12 cellular contexts compared by ENCODE assay signal in the genomic region with DNA sequence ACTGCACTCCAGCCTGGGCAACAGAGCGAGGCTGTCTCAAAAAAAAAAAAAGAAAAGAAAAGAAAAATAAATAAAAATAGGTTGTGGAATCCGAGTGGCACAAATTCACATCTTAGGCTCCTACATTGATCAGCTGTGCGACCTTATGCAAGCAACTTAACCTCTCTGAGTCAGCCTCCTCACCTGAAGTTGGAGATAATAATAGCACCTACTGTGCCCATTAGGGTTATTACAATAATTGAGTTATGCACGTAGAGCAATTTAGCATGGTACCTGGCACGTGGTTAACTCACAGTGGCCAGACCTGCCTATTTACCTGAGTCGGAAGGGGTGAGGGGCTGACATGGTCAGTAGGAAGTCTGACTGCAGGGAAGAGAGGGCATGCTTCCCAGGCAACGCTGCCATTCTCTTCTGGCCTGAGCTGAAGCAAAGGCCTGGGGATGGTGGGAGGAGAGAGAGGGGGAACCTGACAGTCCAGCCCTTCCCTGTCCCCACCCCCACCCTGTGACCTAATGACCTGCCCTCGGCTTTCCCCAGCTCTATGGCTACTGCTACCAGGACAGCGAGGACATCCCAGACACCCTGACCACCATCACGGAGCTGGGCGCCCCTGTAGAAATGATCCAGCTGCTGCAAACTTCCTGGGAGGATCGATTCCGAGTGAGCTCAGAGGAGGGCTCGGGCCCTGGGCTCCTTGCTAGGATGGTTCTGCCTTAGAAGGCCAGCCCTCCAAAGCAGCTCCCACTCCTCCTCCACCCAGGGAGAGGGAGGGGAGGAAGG. TPM values are rescaled to one million over a fixed set of nuclear protein-coding genes. Genes with fewer than 3 reads are reported as not detected.
DNase-seq lines count a peak whose midpoint lies in the region; ATAC-seq and TF ChIP-seq lines count a peak whose summit lies in the region.
"Had no signal": no experiment of that assay in that cellular context is flagged by ENCODE, and none has a peak within 500 bp of the region (broad histone marks: within the 10 kb centered on the region; RNA-seq: fewer than 3 reads in every experiment).

No MANE protein-coding gene starts in this region.

- no peak overlapping the region for H2AFZ ChIP-seq in H9 (ENCODE audit: low read length)

- no peak overlapping the region for H3K4me3 Mint-ChIP-seq in H9
- no peak overlapping the region for H3K4me3 Mint-ChIP-seq in activated T-helper 2 cell treated with anti-CD3 and anti-CD28 coated beads, Interferon-gamma antibody, Interleukin-2, Interleukin-4, amounts not matched to agents 10 μg/mL and 5 μg/mL and 100 μg/mL, durations not matched to agents 14 hours and 24 hours and 36 hours (ENCODE audit: low read depth)
- no peak overlapping the region for H3K4me3 Mint-ChIP-seq in activated T-cell treated with anti-CD3 and anti-CD28 coated beads, Interleukin-2, amount 50 U/mL, for 4 hours

- no peak overlapping the region for H3K27ac ChIP-seq in H9 (ENCODE audit: insufficient read length, low read depth, low read length)
- peak overlapping the region; percentile 76 for H3K27ac ChIP-seq in duodenal mucosa (ENCODE audit: low read depth, low read length)
- peak overlapping the region; percentile 33 to 78 for H3K27ac ChIP-seq in left lung
- H3K27ac ChIP-seq in sigmoid colon: peak overlapping the region; percentile 96 to 99 (median 96)

- no peak overlapping the region for H2BK120ac ChIP-seq in H9 (ENCODE audit: low read depth, low read length, poor library complexity, severe bottlenecking)

- no peak overlapping the region for H3K14ac ChIP-seq in H9 (ENCODE audit: insufficient read depth, low read length)

- H3T11ph ChIP-seq in H9 (ENCODE audit: low read length): no peak overlapping the region

- H3K9ac ChIP-seq in H9 (ENCODE audit: extremely low read depth, insufficient read length, low read length): no peak overlapping the region
- peak overlapping the region; percentile 43 to 54 for H3K9ac ChIP-seq in duodenal mucosa (ENCODE audit: low read depth in 1 of 2, low read length in 2 of 2)

- H4K20me1 ChIP-seq in H9 (ENCODE audit: control insufficient read depth, insufficient read depth, insufficient read length): no peaks in the 10 kb centered on the region

- no peak overlapping the region for H2BK12ac ChIP-seq in H9 (ENCODE audit: insufficient read length, low read depth, low read length)

- peak; percentile 47 for ATAC-seq in left lung
- no peak for ATAC-seq in HG03565 (IDR thresholded peaks at IDR 0.05; ENCODE audit: unreplicated experiment)
- ATAC-seq in activated T-cell treated with anti-CD3 and anti-CD28 coated beads, Interleukin-2, amount 50 U/mL, for 4 hours: no peak

- H3K4me1 Mint-ChIP-seq in H9: peaks cover 54 to 57% of the 10 kb centered on the region in 2 experiments
- no peaks in the 10 kb centered on the region for H3K4me1 Mint-ChIP-seq in activated T-helper 2 cell treated with anti-CD3 and anti-CD28 coated beads, Interferon-gamma antibody, Interleukin-2, Interleukin-4, amounts not matched to agents 10 μg/mL and 5 μg/mL and 100 μg/mL, durations not matched to agents 14 hours and 24 hours and 36 hours (ENCODE audit: low read depth)
- H3K4me1 Mint-ChIP-seq in activated T-cell treated with anti-CD3 and anti-CD28 coated beads, Interleukin-2, amount 50 U/mL, for 4 hours (ENCODE audit: low read depth): no peaks in the 10 kb centered on the region

- peaks cover 6% of the 10 kb centered on the region for H3K23me2 ChIP-seq in H9 (ENCODE audit: insufficient read length, low read depth, low read length, poor library complexity, severe bottlenecking)

- H3K18ac ChIP-seq in H9 (ENCODE audit: insufficient read length, low read depth, low read length): no peak overlapping the region

- no peaks in the 10 kb centered on the region for H3K9me3 ChIP-seq in H9 (ENCODE audit: control insufficient read depth, low read depth, low read length)
- H3K9me3 ChIP-seq in duodenal mucosa (ENCODE audit: control insufficient read depth in 1 of 2, low read length in 2 of 2): no peaks in the 10 kb centered on the region
- no peaks in the 10 kb centered on the region for H3K9me3 ChIP-seq in left lung
- H3K9me3 ChIP-seq in sigmoid colon: no peaks in the 10 kb centered on the region
- H3K9me3 ChIP-seq: BE2C had no signal

- TF ChIP-seq EP300 in sigmoid colon (IDR thresholded peaks at IDR 0.05): no peak

- no peak for DNase-seq in H9
- DNase-seq in left lung: peak in 1 of 2 donors; percentile 61
- DNase-seq in sigmoid colon: no peak
- DNase-seq in H4 (ENCODE audit: low spot score): no peak
- DNase-seq in activated T-helper 2 cell treated with anti-CD3 and anti-CD28 coated beads, Interferon-gamma antibody, Interleukin-2, Interleukin-4, amounts not matched to agents 10 μg/mL and 5 μg/mL and 100 μg/mL, durations not matched to agents 14 hours and 24 hours and 36 hours (ENCODE audit: low spot score): no peak
- no peak for DNase-seq in activated T-cell treated with anti-CD3 and anti-CD28 coated beads, Interleukin-2, amount 50 U/mL, for 4 hours
- DNase-seq: activated T-cell treated with anti-CD3 and anti-CD28 coated beads, Interleukin-2, amount 50 U/mL, for 1 hour; BE2C; GDM1; NCI-H2029 had no signal

- no peak overlapping the region for H2BK15ac ChIP-seq in H9 (ENCODE audit: low read depth, low read length)

- no peak for TF ChIP-seq CTCF in H9 (conservative IDR thresholded peaks at IDR 0.05)
- no peak for TF ChIP-seq CTCF in left lung (IDR thresholded peaks at IDR 0.05)
- no peak for TF ChIP-seq CTCF in sigmoid colon (IDR thresholded peaks at IDR 0.05)

- no peak overlapping the region for H2BK5ac ChIP-seq in H9 (ENCODE audit: insufficient read length, low read length)

- peak; percentile 13 to 17 for TF ChIP-seq POLR2A in sigmoid colon (IDR thresholded peaks at IDR 0.05)

- H3K4me1 ChIP-seq in H9 (ENCODE audit: insufficient read depth, low read length) (peaks cover 2% of the 10 kb centered on the region; the same call in 1 of the 2 replicates), duodenal mucosa (ENCODE audit: control insufficient read depth in 1 of 2, insufficient read depth in 2 of 2, low read length in 2 of 2) (peaks cover 70 to 85% of the 10 kb centered on the region in 2 donors), left lung (peaks cover 0 to 2% of the 10 kb centered on the region in 2 donors), sigmoid colon (peaks cover 0 to 76% (median 74%) of the 10 kb centered on the region in 4 donors)
- H3K4me1 ChIP-seq: BE2C had no signal

- no peak overlapping the region for H3K4ac ChIP-seq in H9 (ENCODE audit: low read depth, low read length)

- WGBS in H9 (ENCODE audit: extremely low coverage, insufficient read length, low lambda C conversion rate): no CpG with 5 or more reads among the region's 14 CpGs
- 18 to 53% methylated on average over 14 of the region's 14 CpGs for WGBS in sigmoid colon, 2 donors

- H3K4me2 ChIP-seq in H9 (ENCODE audit: insufficient read depth, insufficient read length, low read length): no peak overlapping the region

- no peak overlapping the region for H4K8ac ChIP-seq in H9 (replicated peaks; ENCODE audit: insufficient read length, low read depth, low read length)

- H3K36me3 Mint-ChIP-seq in H9 (ENCODE audit: insufficient read depth in 1 of 3, low read depth in 3 of 3): peaks cover 18 to 82% (median 70%) of the 10 kb centered on the region in 3 experiments; a peak in 6 of 7 replicates
- H3K36me3 Mint-ChIP-seq in activated T-helper 2 cell treated with anti-CD3 and anti-CD28 coated beads, Interferon-gamma antibody, Interleukin-2, Interleukin-4, amounts not matched to agents 10 μg/mL and 5 μg/mL and 100 μg/mL, durations not matched to agents 14 hours and 24 hours and 36 hours (ENCODE audit: low read depth): no peaks in the 10 kb centered on the region
- no peaks in the 10 kb centered on the region for H3K36me3 Mint-ChIP-seq in activated T-cell treated with anti-CD3 and anti-CD28 coated beads, Interleukin-2, amount 50 U/mL, for 4 hours (ENCODE audit: insufficient read depth)

- peaks cover 11% of the 10 kb centered on the region; the same call in 1 of the 2 replicates for H3K27me3 ChIP-seq in H9 (ENCODE audit: insufficient read depth, low read length)
- H3K27me3 ChIP-seq in duodenal mucosa (ENCODE audit: control insufficient read depth in 1 of 2, insufficient read depth in 2 of 2, low read length in 2 of 2): no peaks in the 10 kb centered on the region
- H3K27me3 ChIP-seq in left lung: peaks cover 0 to 27% of the 10 kb centered on the region in 2 donors
- no peaks in the 10 kb centered on the region for H3K27me3 ChIP-seq in sigmoid colon
- H3K27me3 ChIP-seq: BE2C had no signal

- no peaks in the 10 kb centered on the region for H3K9me3 Mint-ChIP-seq in H9
- H3K9me3 Mint-ChIP-seq in activated T-helper 2 cell treated with anti-CD3 and anti-CD28 coated beads, Interferon-gamma antibody, Interleukin-2, Interleukin-4, amounts not matched to agents 10 μg/mL and 5 μg/mL and 100 μg/mL, durations not matched to agents 14 hours and 24 hours and 36 hours: no peaks in the 10 kb centered on the region
- H3K9me3 Mint-ChIP-seq in activated T-cell treated with anti-CD3 and anti-CD28 coated beads, Interleukin-2, amount 50 U/mL, for 4 hours: no peaks in the 10 kb centered on the region

- no peak overlapping the region for H4K91ac ChIP-seq in H9 (ENCODE audit: insufficient read length, low read depth, low read length)

- H3K79me2 ChIP-seq in H9 (ENCODE audit: insufficient read depth, low read length): no peaks in the 10 kb centered on the region

- intact Hi-C loops in left lung (cut with DNase I) (no loop called here), sigmoid colon (cut with DNase I) (loop anchor here (5.0 kb wide), 1 partner anchor 1931 kb away; no protein-coding TSS in a partner anchor)
- intact Hi-C loops in activated T-helper 2 cell treated with anti-CD3 and anti-CD28 coated beads, Interferon-gamma antibody, Interleukin-2, Interleukin-4, amounts not matched to agents 10 μg/mL and 5 μg/mL and 100 μg/mL, durations not matched to agents 14 hours and 24 hours and 36 hours (cut with micrococcal nuclease): no loop called here

- peaks cover 11 to 15% of the 10 kb centered on the region in 2 donors for H3K36me3 ChIP-seq in duodenal mucosa (ENCODE audit: control insufficient read depth in 1 of 2, insufficient read depth in 2 of 2, low read length in 2 of 2)
- H3K36me3 ChIP-seq in left lung: peaks cover 0 to 1% of the 10 kb centered on the region in 2 donors
- H3K36me3 ChIP-seq in sigmoid colon: peaks cover 9 to 28% (median 12%) of the 10 kb centered on the region in 4 donors

- peak overlapping the region; percentile 44 to 95 (median 80); a peak in 5 of 7 replicates for H3K27ac Mint-ChIP-seq in H9
- H3K27ac Mint-ChIP-seq in activated T-helper 2 cell treated with anti-CD3 and anti-CD28 coated beads, Interferon-gamma antibody, Interleukin-2, Interleukin-4, amounts not matched to agents 10 μg/mL and 5 μg/mL and 100 μg/mL, durations not matched to agents 14 hours and 24 hours and 36 hours: no peak overlapping the region

- no peak overlapping the region for H3K56ac ChIP-seq in H9 (ENCODE audit: insufficient read length, low read depth, low read length)

- H3K4me3 ChIP-seq in duodenal mucosa (ENCODE audit: low read depth in 1 of 2, low read length in 2 of 2) (peak overlapping the region in 1 of 2 donors; percentile 16), left lung (no peak overlapping the region), sigmoid colon (peak overlapping the region in 3 of 4 donors; percentile 68 to 98 (median 75))

- H2BK20ac ChIP-seq in H9 (ENCODE audit: low read depth, low read length, poor library complexity, severe bottlenecking): no peak overlapping the region

- H2AK5ac ChIP-seq in H9 (ENCODE audit: insufficient read length, low read length): no peak overlapping the region

- no peak overlapping the region for H3K23ac ChIP-seq in H9 (ENCODE audit: insufficient read length, low read depth, low read length)

- H4K5ac ChIP-seq in H9 (ENCODE audit: insufficient read length, low read depth, low read length): no peak overlapping the region

- peaks cover 22% of the 10 kb centered on the region for H3K27me3 Mint-ChIP-seq in H9 (ENCODE audit: low read depth)
- H3K27me3 Mint-ChIP-seq in activated T-helper 2 cell treated with anti-CD3 and anti-CD28 coated beads, Interferon-gamma antibody, Interleukin-2, Interleukin-4, amounts not matched to agents 10 μg/mL and 5 μg/mL and 100 μg/mL, durations not matched to agents 14 hours and 24 hours and 36 hours (ENCODE audit: low read depth): peaks cover 34% of the 10 kb centered on the region
- H3K27me3 Mint-ChIP-seq in activated T-cell treated with anti-CD3 and anti-CD28 coated beads, Interleukin-2, amount 50 U/mL, for 4 hours (ENCODE audit: low read depth): peaks cover 37% of the 10 kb centered on the region

- no peaks in the 10 kb centered on the region for H3K79me1 ChIP-seq in H9 (ENCODE audit: insufficient read depth, low read depth, low read length, poor library complexity, severe bottlenecking)

RNA-seq across cellular contexts. Expression of a gene that starts 5.1 kb away (rescaled TPM):
- total RNA-seq in H9 (2021) (134 and 135 TPM in 2 replicates), left lung (10 to 100 TPM; 63.1 to 68.2 TPM), sigmoid colon (100 to 1,000 TPM in 2 of 4 donors, 10 to 100 TPM in 2; 64.8 to 106 (median 96.1) TPM)
- 10 to 100 TPM; 13.9 to 67.7 (median 21.0) TPM for polyA plus RNA-seq in sigmoid colon
- total RNA-seq in H4 (2014; rRNA removed; shearing (Covaris generic)): 10.2 and 17.2 TPM in 2 replicates
- total RNA-seq in activated T-helper 2 cell treated with anti-CD3 and anti-CD28 coated beads, Interferon-gamma antibody, Interleukin-2, Interleukin-4, amounts not matched to agents 10 μg/mL and 5 μg/mL and 100 μg/mL, durations not matched to agents 14 hours and 24 hours and 36 hours: 0.11 TPM in 1 of 2 replicates, not detected in the other
- under 1 TPM in 1 of 3 donors, not detected in 2; 0.19 TPM for total RNA-seq in activated T-cell treated with anti-CD3 and anti-CD28 coated beads, Interleukin-2, amount 50 U/mL, for 4 hours

Comparison
In these comparisons a context has a peak if more than half of its experiments do, and no peak if none do; other contexts are left out.
1. H3K4me3 ChIP-seq: peak in sigmoid colon (3 of 4); none in left lung (0 of 2).